In the genomic region with DNA sequence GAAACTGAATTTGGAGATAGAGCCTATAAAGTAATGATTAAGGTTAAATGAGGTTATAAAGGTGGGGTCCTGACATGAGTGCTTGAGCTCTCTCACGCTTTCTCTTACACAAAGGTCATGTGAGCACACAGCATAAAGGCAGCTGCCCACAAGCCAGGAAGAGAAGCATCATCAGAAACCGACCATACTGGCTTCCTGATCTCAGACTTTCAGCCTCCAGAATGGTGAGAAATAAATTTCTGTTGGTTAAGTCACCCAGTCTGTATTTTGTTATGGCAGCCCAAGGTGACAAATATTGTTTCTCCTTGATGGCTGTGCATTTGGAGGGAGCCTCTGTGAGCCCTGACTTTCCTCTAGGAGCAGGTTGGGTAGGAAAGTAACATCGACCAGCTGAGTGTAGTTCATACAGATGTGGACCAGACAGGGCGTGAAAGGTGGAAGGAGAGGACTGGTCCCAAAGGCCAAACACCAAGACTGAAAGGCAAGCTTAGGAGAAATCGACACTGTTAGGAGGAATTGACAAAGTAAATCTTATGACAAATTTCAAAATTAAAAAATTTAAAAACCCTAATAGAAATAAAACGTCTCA, we compare ENCODE assay signal across 10 cellular contexts.
DNase-seq lines count a peak whose midpoint lies in the region; ATAC-seq and TF ChIP-seq lines count a peak whose summit lies in the region.
"Had no signal": no experiment of that assay in that cellular context is flagged by ENCODE, and none has a peak within 500 bp of the region (broad histone marks: within the 10 kb centered on the region; RNA-seq: fewer than 3 reads in every experiment).

No MANE protein-coding gene starts in this region.

- CTCF ChIA-PET in activated CD4-positive, alpha-beta T cell treated with anti-CD3 and anti-CD28 coated beads, Interleukin-2, amount 10 ng/mL, durations not matched to agents 7 days and 5 days (lab: Charles Lee) = interaction anchor here (1.0 to 2.0 kb wide), 2 partner anchors 11 to 14 kb away, joined by 4 to 9 read pairs; no protein-coding TSS in a partner anchor

- no peak for TF ChIP-seq POLR2A in ovary (IDR thresholded peaks at IDR 0.05)

- intact Hi-C loops in upper lobe of right lung (cut with DNase I) (no loop called here), ovary (cut with DNase I) (no loop called here)

- no peaks in the 10 kb centered on the region for H3K9me3 ChIP-seq in upper lobe of right lung
- H3K9me3 ChIP-seq in ovary = no peaks in the 10 kb centered on the region

- peaks cover 32% of the 10 kb centered on the region for H3K4me1 Mint-ChIP-seq in activated CD4-positive, alpha-beta T cell treated with anti-CD3 and anti-CD28 coated beads, Interleukin-2, amount 10 ng/mL, durations not matched to agents 7 days and 5 days
- peaks cover 31% of the 10 kb centered on the region for H3K4me1 Mint-ChIP-seq in T-helper 2 cell treated with Interferon-gamma antibody and Interleukin-4, amounts not matched to agents 5 μg/mL and 100 μg/mL, for 36 hours (ENCODE audit: low read depth)

- POLR2A ChIA-PET in activated CD4-positive, alpha-beta T cell treated with anti-CD3 and anti-CD28 coated beads, Interleukin-2, amount 10 ng/mL, durations not matched to agents 7 days and 5 days (lab: Charles Lee) = no interaction called here

- ATAC-seq in HG02759 (IDR thresholded peaks at IDR 0.05; ENCODE audit: unreplicated experiment) (peak; percentile 72), upper lobe of right lung (no peak)

- no peak overlapping the region for H3K27ac ChIP-seq in upper lobe of right lung
- no peak overlapping the region for H3K27ac ChIP-seq in ovary

- H3K4me3 Mint-ChIP-seq in activated CD4-positive, alpha-beta T cell treated with anti-CD3 and anti-CD28 coated beads, Interleukin-2, amount 10 ng/mL, durations not matched to agents 7 days and 5 days = peak overlapping the region; percentile 67
- H3K4me3 Mint-ChIP-seq in T-helper 2 cell treated with Interferon-gamma antibody and Interleukin-4, amounts not matched to agents 5 μg/mL and 100 μg/mL, for 36 hours = peak overlapping the region; percentile 89
- H3K4me3 Mint-ChIP-seq: neural crest cell had no signal

- TF ChIP-seq CTCF in upper lobe of right lung (IDR thresholded peaks at IDR 0.05) = no peak
- TF ChIP-seq CTCF in ovary (IDR thresholded peaks at IDR 0.05) = no peak

- H3K4me3 ChIP-seq in upper lobe of right lung (no peak overlapping the region), ovary (no peak overlapping the region)

- H3K27ac Mint-ChIP-seq in activated CD4-positive, alpha-beta T cell treated with anti-CD3 and anti-CD28 coated beads, Interleukin-2, amount 10 ng/mL, durations not matched to agents 7 days and 5 days = peak overlapping the region; percentile 89
- H3K27ac Mint-ChIP-seq in T-helper 2 cell treated with Interferon-gamma antibody and Interleukin-4, amounts not matched to agents 5 μg/mL and 100 μg/mL, for 36 hours = peak overlapping the region; percentile 91

- peaks cover 12% of the 10 kb centered on the region for H3K9me3 Mint-ChIP-seq in activated CD4-positive, alpha-beta T cell treated with anti-CD3 and anti-CD28 coated beads, Interleukin-2, amount 10 ng/mL, durations not matched to agents 7 days and 5 days
- peaks cover 3% of the 10 kb centered on the region for H3K9me3 Mint-ChIP-seq in T-helper 2 cell treated with Interferon-gamma antibody and Interleukin-4, amounts not matched to agents 5 μg/mL and 100 μg/mL, for 36 hours
- H3K9me3 Mint-ChIP-seq: neural crest cell had no signal

- H3K4me1 ChIP-seq in upper lobe of right lung (peaks cover 25% of the 10 kb centered on the region), ovary (ENCODE audit: insufficient read depth) (peaks cover 6% of the 10 kb centered on the region)

- DNase-seq in activated CD4-positive, alpha-beta T cell treated with anti-CD3 and anti-CD28 coated beads, Interleukin-2, amount 10 ng/mL, durations not matched to agents 7 days and 5 days = peak; percentile 47
- DNase-seq in activated CD4-positive, alpha-beta T cell treated with anti-CD3 and anti-CD28 coated beads for 4 hours = no peak
- peak; percentile 46 for DNase-seq in T-helper 2 cell treated with Interferon-gamma antibody and Interleukin-4, amounts not matched to agents 5 μg/mL and 100 μg/mL, for 36 hours (ENCODE audit: low spot score)
- peak; percentile 12 for DNase-seq in stimulated activated CD8-positive, alpha-beta memory T cell treated with anti-CD3 and anti-CD28 coated beads, Interleukin-15, amount 100 ng/mL, for 4 hours (ENCODE audit: low read depth in 2 of 2)
- DNase-seq in upper lobe of right lung (no peak), ovary (no peak), AML-193 (lab: John Stamatoyannopoulos, UW) (no peak)
- DNase-seq: KBM-7 had no signal

- H3K27me3 Mint-ChIP-seq in activated CD4-positive, alpha-beta T cell treated with anti-CD3 and anti-CD28 coated beads, Interleukin-2, amount 10 ng/mL, durations not matched to agents 7 days and 5 days = no peaks in the 10 kb centered on the region
- H3K27me3 Mint-ChIP-seq in T-helper 2 cell treated with Interferon-gamma antibody and Interleukin-4, amounts not matched to agents 5 μg/mL and 100 μg/mL, for 36 hours (ENCODE audit: low read depth) = no peaks in the 10 kb centered on the region

- 74 to 88% (median 76%) methylated on average over 6 of the region's 6 CpGs for WGBS in ovary, 3 donors

- no peaks in the 10 kb centered on the region for H3K36me3 ChIP-seq in upper lobe of right lung
- H3K36me3 ChIP-seq in ovary = no peaks in the 10 kb centered on the region

- TF ChIP-seq EP300 in ovary (IDR thresholded peaks at IDR 0.05) = no peak

- no peaks in the 10 kb centered on the region for H3K27me3 ChIP-seq in upper lobe of right lung
- H3K27me3 ChIP-seq in ovary = no peaks in the 10 kb centered on the region

- H3K36me3 Mint-ChIP-seq in activated CD4-positive, alpha-beta T cell treated with anti-CD3 and anti-CD28 coated beads, Interleukin-2, amount 10 ng/mL, durations not matched to agents 7 days and 5 days (ENCODE audit: low read depth) = peaks cover 14% of the 10 kb centered on the region
- peaks cover 16% of the 10 kb centered on the region for H3K36me3 Mint-ChIP-seq in T-helper 2 cell treated with Interferon-gamma antibody and Interleukin-4, amounts not matched to agents 5 μg/mL and 100 μg/mL, for 36 hours (ENCODE audit: low read depth)

Comparison
In these comparisons a context has a peak if more than half of its experiments do, and no peak if none do; other contexts are left out.
1. DNase-seq: peak in activated CD4-positive, alpha-beta T cell treated with anti-CD3 and anti-CD28 coated beads, Interleukin-2, amount 10 ng/mL, durations not matched to agents 7 days and 5 days (single experiment), T-helper 2 cell treated with Interferon-gamma antibody and Interleukin-4, amounts not matched to agents 5 μg/mL and 100 μg/mL, for 36 hours (single experiment) and stimulated activated CD8-positive, alpha-beta memory T cell treated with anti-CD3 and anti-CD28 coated beads, Interleukin-15, amount 100 ng/mL, for 4 hours (2 of 2); none in activated CD4-positive, alpha-beta T cell treated with anti-CD3 and anti-CD28 coated beads for 4 hours (0 of 2), upper lobe of right lung (single experiment), ovary (0 of 5) and AML-193 (0 of 2).